Comparison of ENCODE assay signal across 16 cellular contexts in the genomic region with DNA sequence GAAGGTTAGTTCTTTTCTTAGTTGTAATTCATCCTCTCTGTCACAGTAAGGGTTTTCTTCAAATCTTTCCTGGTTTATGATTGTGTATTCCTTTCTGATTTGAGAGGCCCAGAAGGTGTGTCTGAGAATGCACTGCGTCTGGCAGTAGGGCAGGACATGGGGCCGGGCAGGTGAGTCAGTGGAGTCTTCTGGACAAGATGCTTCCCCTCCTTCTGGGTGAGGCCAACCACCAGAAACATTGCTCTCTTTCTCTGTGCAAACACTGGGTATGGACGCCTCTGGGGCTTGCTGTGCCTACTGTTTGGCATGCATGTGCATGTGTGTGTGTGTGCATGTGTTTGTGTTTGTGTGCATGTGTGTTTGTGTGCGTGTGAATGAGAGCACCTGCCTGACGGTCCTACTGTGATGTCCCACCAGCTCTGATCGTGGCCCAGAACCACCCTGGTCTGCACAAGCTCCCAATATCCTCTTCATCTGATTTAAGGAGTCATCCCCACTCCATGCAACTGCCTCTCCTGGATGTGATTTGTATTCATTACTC.
DNase-seq lines count a peak whose midpoint lies in the region; ATAC-seq and TF ChIP-seq lines count a peak whose summit lies in the region.
"Had no signal": no experiment of that assay in that cellular context is flagged by ENCODE, and none has a peak within 500 bp of the region (broad histone marks: within the 10 kb centered on the region; RNA-seq: fewer than 3 reads in every experiment).

No MANE protein-coding gene starts in this region.

- intact Hi-C loops in spleen (cut with DNase I; ENCODE audit: low total_unique reads), result no loop called here

- H3K4me3 Mint-ChIP-seq in glutamatergic neuron (ENCODE audit: unreplicated experiment), result no peak overlapping the region
- no peak overlapping the region for H3K4me3 Mint-ChIP-seq in activated T-cell treated with anti-CD3 and anti-CD28 coated beads, Interleukin-2, amount 50 U/mL, for 4 hours

- no peaks in the 10 kb centered on the region for H3K36me3 ChIP-seq in spleen
- H3K36me3 ChIP-seq: HAP-1 had no signal

- no peaks in the 10 kb centered on the region for H3K4me1 Mint-ChIP-seq in glutamatergic neuron (ENCODE audit: low read depth, unreplicated experiment)
- peaks cover 6% of the 10 kb centered on the region for H3K4me1 Mint-ChIP-seq in activated T-cell treated with anti-CD3 and anti-CD28 coated beads, Interleukin-2, amount 50 U/mL, for 4 hours (ENCODE audit: low read depth)

- H3K27me3 ChIP-seq in HL-60 (ENCODE audit: insufficient read depth, poor library complexity, severe bottlenecking), result no peaks in the 10 kb centered on the region
- peaks cover 0 to 9% (median 0%) of the 10 kb centered on the region in 7 donors for H3K27me3 ChIP-seq in spleen (replicated peaks in 1 of 7)

- peaks cover 30% of the 10 kb centered on the region for H3K36me3 Mint-ChIP-seq in glutamatergic neuron (ENCODE audit: unreplicated experiment)
- peaks cover 7% of the 10 kb centered on the region for H3K36me3 Mint-ChIP-seq in activated T-cell treated with anti-CD3 and anti-CD28 coated beads, Interleukin-2, amount 50 U/mL, for 4 hours (ENCODE audit: insufficient read depth)

- H3K4me3 ChIP-seq in HL-60 (replicated peaks; ENCODE audit: insufficient read depth, low read length) (no peak overlapping the region), spleen (no peak overlapping the region)
- H3K4me3 ChIP-seq: HAP-1, K562 had no signal

- TF ChIP-seq POLR2A in spleen (IDR thresholded peaks at IDR 0.05), result no peak

- CTCF ChIA-PET in RWPE1 (lab: Yijun Ruan, JAX), result interaction anchor here (0.9 kb wide), 1 partner anchor 277 kb away, joined by 3 read pairs; no protein-coding TSS in a partner anchor

- no peak for TF ChIP-seq CTCF in HL-60 (IDR thresholded peaks at IDR 0.05; ENCODE audit: insufficient read depth, low read length)
- TF ChIP-seq CTCF in RWPE1 (conservative IDR thresholded peaks at IDR 0.05; ENCODE audit: low read depth), result no peak
- TF ChIP-seq CTCF in spleen (IDR thresholded peaks at IDR 0.05 in 8 of 11, conservative IDR thresholded peaks at IDR 0.05 in 3 of 11), result no peak
- no peak for TF ChIP-seq CTCF in glutamatergic neuron (IDR thresholded peaks at IDR 0.05; ENCODE audit: partially characterized antibody, unreplicated experiment)

- no peak overlapping the region for H3K27ac Mint-ChIP-seq in glutamatergic neuron (ENCODE audit: unreplicated experiment)

- H3K9me3 ChIP-seq in spleen, result peaks cover 4 to 65% (median 51%) of the 10 kb centered on the region in 8 donors

- peaks cover 9% of the 10 kb centered on the region for H3K9me3 Mint-ChIP-seq in glutamatergic neuron (ENCODE audit: unreplicated experiment)
- H3K9me3 Mint-ChIP-seq in activated T-cell treated with anti-CD3 and anti-CD28 coated beads, Interleukin-2, amount 50 U/mL, for 4 hours, result peaks cover 33% of the 10 kb centered on the region

- peak; percentile 94 for ATAC-seq in esophagus mucosa
- ATAC-seq in HG03378 (IDR thresholded peaks at IDR 0.05; ENCODE audit: unreplicated experiment), result no peak
- ATAC-seq in activated T-cell treated with anti-CD3 and anti-CD28 coated beads, Interleukin-2, amount 50 U/mL, for 4 hours, result no peak
- ATAC-seq: K562, Panc1 had no signal

- H3K4me1 ChIP-seq in spleen, result peaks cover 0 to 5% (median 0%) of the 10 kb centered on the region in 6 donors
- H3K4me1 ChIP-seq: HAP-1 had no signal

- H3K27ac ChIP-seq in HL-60 (replicated peaks) (peak overlapping the region; percentile 63), RWPE1 (peak overlapping the region; percentile 94), spleen (no peak overlapping the region)

- peaks cover 4% of the 10 kb centered on the region for H3K27me3 Mint-ChIP-seq in glutamatergic neuron (ENCODE audit: unreplicated experiment)
- peaks cover 16% of the 10 kb centered on the region for H3K27me3 Mint-ChIP-seq in activated T-cell treated with anti-CD3 and anti-CD28 coated beads, Interleukin-2, amount 50 U/mL, for 4 hours (ENCODE audit: low read depth)

- no peak for DNase-seq in HL-60 (ENCODE audit: low read depth in 1 of 2, low spot score in 1 of 2)
- peak; percentile 62 for DNase-seq in RWPE1 (ENCODE audit: low spot score)
- peak; percentile 54 for DNase-seq in spleen
- DNase-seq in NK-92 treated with Interleukin-12 subunit alpha and Interleukin-12 subunit beta, amount 100 ng/mL, for 24 hours (lab: John Stamatoyannopoulos, UW), result no peak
- DNase-seq in glutamatergic neuron, result no peak
- no peak for DNase-seq in activated T-cell treated with anti-CD3 and anti-CD28 coated beads, Interleukin-2, amount 50 U/mL, for 4 hours
- DNase-seq: DMS53, NCI-H1048, NCI-H146, NCI-H226, SHP77 treated with DMSO at 0.1 percent for 48 hours had no signal

- 76 to 99% (median 84%) methylated on average over 6 of the region's 6 CpGs for WGBS in spleen, 5 donors

- POLR2A ChIA-PET in RWPE1 (lab: Yijun Ruan, JAX; ENCODE audit: low non-redundant PET), result interaction anchor here (0.6 kb wide), 1 partner anchor 203 kb away, joined by 3 read pairs; no protein-coding TSS in a partner anchor

Comparison
In these comparisons a context has a peak if more than half of its experiments do, and no peak if none do; other contexts are left out.
1. DNase-seq: peak in RWPE1 (single experiment) and spleen (single experiment); none in HL-60 (0 of 2), NK-92 treated with Interleukin-12 subunit alpha and Interleukin-12 subunit beta, amount 100 ng/mL, for 24 hours (single experiment), glutamatergic neuron (single experiment) and activated T-cell treated with anti-CD3 and anti-CD28 coated beads, Interleukin-2, amount 50 U/mL, for 4 hours (single experiment).
2. H3K27ac ChIP-seq: peak in HL-60 (single experiment) and RWPE1 (single experiment); none in spleen (0 of 8).